In the genomic region with DNA sequence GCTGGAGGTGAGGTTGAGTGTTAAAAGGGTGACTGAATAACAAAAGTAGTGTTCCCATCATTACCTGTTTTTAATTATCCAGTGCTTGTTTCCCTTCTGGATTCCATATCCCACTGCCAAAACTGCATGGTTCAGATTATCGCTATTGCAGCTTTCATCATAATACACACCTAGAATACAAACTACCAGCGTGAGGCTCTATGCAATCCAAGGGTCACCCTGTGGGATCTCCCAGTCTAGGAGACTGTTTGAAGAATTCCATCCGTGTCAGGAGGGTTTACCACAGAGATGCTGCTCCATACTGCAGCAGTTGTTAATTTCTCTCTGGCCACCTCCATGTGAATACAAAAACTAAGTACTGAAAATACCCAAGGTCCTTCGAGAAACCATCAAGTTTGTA, we compare ENCODE assay signal across 28 cellular contexts.
"Had no signal": no experiment of that assay in that cellular context is flagged by ENCODE, and none has a peak within 500 bp of the region (broad histone marks: within the 10 kb centered on the region; RNA-seq: fewer than 3 reads in every experiment).

No MANE protein-coding gene starts in this region.

- H3K4me3 Mint-ChIP-seq: activated CD4-positive, alpha-beta T cell treated with anti-CD3 and anti-CD28 coated beads, Interleukin-2, amount 10 ng/mL, durations not matched to agents 24 days and 14 days; activated CD8-positive, alpha-beta T cell treated with anti-CD3 and anti-CD28 coated beads for 36 hours; activated naive CD8-positive, alpha-beta T cell treated with anti-CD3 and anti-CD28 coated beads for 36 hours; activated T-cell treated with anti-CD3 and anti-CD28 coated beads, Interleukin-2, amount 50 U/mL, for 72 hours; activated T-helper 17 cell treated with anti-CD3 and anti-CD28 coated beads, Interleukin-2, amount 50 U/mL, for 72 hours had no signal

- H3K9ac ChIP-seq: KMS-11 had no signal

- H3K4me3 ChIP-seq: breast epithelium, PC-9 had no signal

- ATAC-seq: activated CD8-positive, alpha-beta T cell treated with anti-CD3 and anti-CD28 coated beads for 36 hours; activated T-cell treated with anti-CD3 and anti-CD28 coated beads, Interleukin-2, amount 50 U/mL, for 72 hours; activated T-helper 17 cell treated with anti-CD3 and anti-CD28 coated beads, Interleukin-2, amount 50 U/mL, for 72 hours had no signal

- DNase-seq: activated CD4-positive, alpha-beta T cell treated with anti-CD3 and anti-CD28 coated beads, Interleukin-2, amount 10 ng/mL, durations not matched to agents 24 days and 14 days; activated CD4-positive, alpha-beta T cell treated with anti-CD3 and anti-CD28 coated beads, Interleukin-2, amount 50 U/mL, for 4 hours; activated CD4-positive, CD25-positive, alpha-beta regulatory T cell; activated CD8-positive, alpha-beta T cell treated with anti-CD3 and anti-CD28 coated beads for 36 hours; activated effector memory CD4-positive, alpha-beta T cell treated with anti-CD3 and anti-CD28 coated beads, Interleukin-2, amount 50 U/mL, for 16 hours; activated naive CD4-positive, alpha-beta T cell; activated naive CD4-positive, alpha-beta T cell treated with anti-CD3 and anti-CD28 coated beads, Interleukin-2, amount 50 U/mL, for 16 hours; activated naive CD8-positive, alpha-beta T cell treated with anti-CD3 and anti-CD28 coated beads for 36 hours; activated T-cell treated with anti-CD3 and anti-CD28 coated beads, Interleukin-2, amount 50 U/mL, for 1 hour; activated T-cell treated with anti-CD3 and anti-CD28 coated beads, Interleukin-2, amount 50 U/mL, for 72 hours; amniotic stem cell; aorta; MM.1S; MV-4-11; NCI-H1092; NCI-H526 treated with DMSO at 0.1 percent for 48 hours; NCI-H774; PC-9; Right ventricle myocardium superior; SW 1271; T-helper 1 cell; T-helper 2 cell; T-helper 9 cell had no signal

- H3K27me3 Mint-ChIP-seq: activated CD4-positive, alpha-beta T cell treated with anti-CD3 and anti-CD28 coated beads, Interleukin-2, amount 10 ng/mL, durations not matched to agents 24 days and 14 days; activated CD8-positive, alpha-beta T cell treated with anti-CD3 and anti-CD28 coated beads for 36 hours; activated naive CD8-positive, alpha-beta T cell treated with anti-CD3 and anti-CD28 coated beads for 36 hours; activated T-helper 17 cell treated with anti-CD3 and anti-CD28 coated beads, Interleukin-2, amount 50 U/mL, for 72 hours had no signal

- H3K4me1 Mint-ChIP-seq: activated CD4-positive, alpha-beta T cell treated with anti-CD3 and anti-CD28 coated beads, Interleukin-2, amount 10 ng/mL, durations not matched to agents 24 days and 14 days; activated naive CD8-positive, alpha-beta T cell treated with anti-CD3 and anti-CD28 coated beads for 36 hours; activated T-helper 17 cell treated with anti-CD3 and anti-CD28 coated beads, Interleukin-2, amount 50 U/mL, for 72 hours had no signal

- H3K9me3 ChIP-seq: breast epithelium had no signal

- H3K4me1 ChIP-seq: breast epithelium had no signal

- H3K27ac Mint-ChIP-seq: activated CD4-positive, alpha-beta T cell treated with anti-CD3 and anti-CD28 coated beads, Interleukin-2, amount 10 ng/mL, durations not matched to agents 24 days and 14 days; activated CD8-positive, alpha-beta T cell treated with anti-CD3 and anti-CD28 coated beads for 36 hours; activated naive CD8-positive, alpha-beta T cell treated with anti-CD3 and anti-CD28 coated beads for 36 hours; activated T-cell treated with anti-CD3 and anti-CD28 coated beads, Interleukin-2, amount 50 U/mL, for 72 hours; activated T-helper 17 cell treated with anti-CD3 and anti-CD28 coated beads, Interleukin-2, amount 50 U/mL, for 72 hours had no signal

- H3K27ac ChIP-seq: KMS-11, PC-9, WERI-Rb-1 had no signal

- H3K27me3 ChIP-seq: breast epithelium had no signal

- H3K4me2 ChIP-seq: KMS-11, PC-9 had no signal

- H3K9me3 Mint-ChIP-seq: activated CD4-positive, alpha-beta T cell treated with anti-CD3 and anti-CD28 coated beads, Interleukin-2, amount 10 ng/mL, durations not matched to agents 24 days and 14 days; activated CD8-positive, alpha-beta T cell treated with anti-CD3 and anti-CD28 coated beads for 36 hours; activated naive CD8-positive, alpha-beta T cell treated with anti-CD3 and anti-CD28 coated beads for 36 hours; activated T-cell treated with anti-CD3 and anti-CD28 coated beads, Interleukin-2, amount 50 U/mL, for 72 hours; activated T-helper 17 cell treated with anti-CD3 and anti-CD28 coated beads, Interleukin-2, amount 50 U/mL, for 72 hours had no signal

- H2AFZ ChIP-seq: PC-9 had no signal

- FAIRE-seq: RCC 7860 had no signal

- H3K36me3 ChIP-seq: breast epithelium, WERI-Rb-1 had no signal
